In genomic region chr6:30006170-30007131, GRCh38 we compare ENCODE assay signal across 8 cellular contexts. TPM values are rescaled to one million over a fixed set of nuclear protein-coding genes. Genes with fewer than 3 reads are reported as not detected.
A peak's percentile ranks its signal among the peaks of the same experiment; 100 is the strongest.
DNase-seq lines count a peak whose midpoint lies in the region; ATAC-seq and TF ChIP-seq lines count a peak whose summit lies in the region.

No MANE protein-coding gene starts in this region.

- H3K36me3 ChIP-seq in neural progenitor cell = no peaks in the 10 kb centered on the region

- no peak overlapping the region for H3K27ac ChIP-seq in neural progenitor cell

- peaks cover 73% of the 10 kb centered on the region for H3K27me3 ChIP-seq in neural progenitor cell

- H3K36me3 Mint-ChIP-seq in activated CD8-positive, alpha-beta memory T cell treated with anti-CD3 and anti-CD28 coated beads, Interleukin-2, amount 10 ng/mL, durations not matched to agents 7 days and 5 days = no peaks in the 10 kb centered on the region
- H3K36me3 Mint-ChIP-seq in neural progenitor cell = no peaks in the 10 kb centered on the region

- no peak overlapping the region for H3K4me3 Mint-ChIP-seq in activated CD8-positive, alpha-beta memory T cell treated with anti-CD3 and anti-CD28 coated beads, Interleukin-2, amount 10 ng/mL, durations not matched to agents 7 days and 5 days
- H3K4me3 Mint-ChIP-seq in neural progenitor cell = peak overlapping the region; percentile 20

- no peaks in the 10 kb centered on the region for H3K9me3 Mint-ChIP-seq in activated CD8-positive, alpha-beta memory T cell treated with anti-CD3 and anti-CD28 coated beads, Interleukin-2, amount 10 ng/mL, durations not matched to agents 7 days and 5 days (ENCODE audit: low read depth)
- no peaks in the 10 kb centered on the region for H3K9me3 Mint-ChIP-seq in neural progenitor cell

- peaks cover 13% of the 10 kb centered on the region for H4K20me1 ChIP-seq in neural progenitor cell (ENCODE audit: low read depth)

- no peak for TF ChIP-seq CTCF in fibroblast of the aortic adventitia (IDR thresholded peaks at IDR 0.05; ENCODE audit: insufficient read depth, low read length)
- no peak for TF ChIP-seq CTCF in neural progenitor cell (IDR thresholded peaks at IDR 0.05)

- H3K4me1 Mint-ChIP-seq in activated CD8-positive, alpha-beta memory T cell treated with anti-CD3 and anti-CD28 coated beads, Interleukin-2, amount 10 ng/mL, durations not matched to agents 7 days and 5 days = peaks cover 17% of the 10 kb centered on the region
- peaks cover 3% of the 10 kb centered on the region for H3K4me1 Mint-ChIP-seq in neural progenitor cell

- H3K79me2 ChIP-seq in neural progenitor cell (ENCODE audit: low read depth) = no peaks in the 10 kb centered on the region

- no peak overlapping the region for H3K27ac Mint-ChIP-seq in activated CD8-positive, alpha-beta memory T cell treated with anti-CD3 and anti-CD28 coated beads, Interleukin-2, amount 10 ng/mL, durations not matched to agents 7 days and 5 days
- H3K27ac Mint-ChIP-seq in neural progenitor cell = no peak overlapping the region

- H3K4me3 ChIP-seq in fibroblast of the aortic adventitia (ENCODE audit: low read depth, low read length) (peak overlapping the region; percentile 52), neural progenitor cell (peak overlapping the region; percentile 43)

- CTCF ChIA-PET in activated CD8-positive, alpha-beta memory T cell treated with anti-CD3 and anti-CD28 coated beads, Interleukin-2, amount 10 ng/mL, durations not matched to agents 7 days and 5 days (lab: Charles Lee) = interaction anchor here (0.7 to 1.0 kb wide), 2 partner anchors 17 to 298 kb away, joined by 3 to 5 read pairs; no protein-coding TSS in a partner anchor

- peaks cover 6% of the 10 kb centered on the region for H3F3A ChIP-seq in neural progenitor cell (ENCODE audit: low read depth)

- H2AFZ ChIP-seq in neural progenitor cell (replicated peaks) = no peak overlapping the region

- peaks cover 57% of the 10 kb centered on the region for H3K27me3 Mint-ChIP-seq in activated CD8-positive, alpha-beta memory T cell treated with anti-CD3 and anti-CD28 coated beads, Interleukin-2, amount 10 ng/mL, durations not matched to agents 7 days and 5 days
- peaks cover 36% of the 10 kb centered on the region for H3K27me3 Mint-ChIP-seq in neural progenitor cell (ENCODE audit: insufficient read depth, low read depth)

- H3K9ac ChIP-seq in neural progenitor cell = no peak overlapping the region

- ATAC-seq in activated CD8-positive, alpha-beta memory T cell treated with anti-CD3 and anti-CD28 coated beads, Interleukin-2, amount 10 ng/mL, durations not matched to agents 7 days and 5 days = peak; percentile 38
- ATAC-seq in GM18909 (IDR thresholded peaks at IDR 0.05; ENCODE audit: poor library complexity, unreplicated experiment) = no peak

- H3K9me3 ChIP-seq in neural progenitor cell (ENCODE audit: low read depth) = no peaks in the 10 kb centered on the region

- no peaks in the 10 kb centered on the region for H3K4me1 ChIP-seq in neural progenitor cell

- peak; percentile 27 for DNase-seq in ELF-1 (ENCODE audit: low read depth, low spot score)
- peak; percentile 37 for DNase-seq in activated CD8-positive, alpha-beta memory T cell treated with anti-CD3 and anti-CD28 coated beads, Interleukin-2, amount 10 ng/mL, durations not matched to agents 7 days and 5 days
- peak; percentile 5 for DNase-seq in fibroblast of the aortic adventitia (ENCODE audit: low read depth)
- peak; percentile 46 for DNase-seq in neural progenitor cell (ENCODE audit: low spot score)
- DNase-seq in dedifferentiated amniotic fluid mesenchymal stem cell (ENCODE audit: extremely low spot score) = no peak
- no peak for DNase-seq in GDM1 (lab: John Stamatoyannopoulos, UW)
- no peak for DNase-seq in NCI-H1092 (lab: John Stamatoyannopoulos, UW)

- H3K4me2 ChIP-seq in neural progenitor cell = peak overlapping the region; percentile 77

RNA-seq across cellular contexts. Expression of gene POLR1H, which starts 54.6 kb away (rescaled TPM):
- total RNA-seq in activated CD8-positive, alpha-beta memory T cell treated with anti-CD3 and anti-CD28 coated beads, Interleukin-2, amount 10 ng/mL, durations not matched to agents 7 days and 5 days = 10 to 100 TPM; 49.6 to 53.8 TPM
- 11.0 and 18.3 TPM in 2 replicates for total RNA-seq in fibroblast of the aortic adventitia (ENCODE audit: low replicate concordance)
- 25.0 and 34.8 TPM in 2 replicates for total RNA-seq in neural progenitor cell (ENCODE audit: low replicate concordance)

Comparison
In these comparisons a context has a peak if more than half of its experiments do, and no peak if none do; other contexts are left out.
1. DNase-seq: peak in ELF-1 (single experiment), activated CD8-positive, alpha-beta memory T cell treated with anti-CD3 and anti-CD28 coated beads, Interleukin-2, amount 10 ng/mL, durations not matched to agents 7 days and 5 days (single experiment), fibroblast of the aortic adventitia (single experiment) and neural progenitor cell (single experiment); none in dedifferentiated amniotic fluid mesenchymal stem cell (single experiment), GDM1 (single experiment) and NCI-H1092 (single experiment).